9 cellular contexts compared by ENCODE assay signal in the genomic region with DNA sequence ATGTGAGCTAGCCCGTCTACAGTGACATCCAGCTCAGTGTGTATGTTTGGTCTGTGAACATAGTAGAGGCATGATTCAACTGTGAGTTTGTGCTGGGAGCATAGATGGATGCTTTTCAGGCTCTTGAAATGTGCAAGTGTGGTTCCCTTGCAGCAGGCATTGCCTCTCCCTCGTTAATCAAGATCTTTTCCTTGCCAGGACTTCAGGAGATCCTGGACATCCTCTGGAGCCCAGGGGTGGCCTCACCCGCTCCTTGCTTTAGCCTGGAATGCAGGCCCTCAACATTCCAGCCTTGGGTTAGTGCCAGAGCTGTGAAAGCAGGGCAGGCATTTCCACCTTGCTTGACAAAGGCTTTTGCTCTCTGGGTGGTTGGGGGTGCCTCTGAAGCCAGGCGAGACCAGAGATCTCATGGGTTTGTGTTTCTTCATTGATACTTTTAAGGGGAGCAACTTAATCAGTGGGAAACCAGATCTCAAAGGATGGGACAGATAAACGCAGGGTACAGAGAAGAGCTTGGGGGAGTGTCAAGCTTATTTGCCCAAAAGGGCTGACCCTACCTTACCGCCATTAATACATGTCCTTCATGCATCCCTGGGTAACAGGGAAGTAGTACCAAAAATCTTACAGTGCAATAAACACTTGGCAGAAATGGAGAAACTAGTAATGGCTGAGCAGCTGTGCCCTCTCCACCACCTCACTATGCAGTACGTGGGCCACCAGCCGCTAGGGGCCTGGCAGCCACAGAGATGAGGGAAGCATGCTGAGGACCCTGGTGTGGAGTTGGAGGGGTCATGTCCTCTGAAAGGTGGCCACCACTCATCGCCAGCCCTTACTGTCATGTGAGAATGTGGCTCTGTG.
DNase-seq lines count a peak whose midpoint lies in the region; ATAC-seq, FAIRE-seq and TF ChIP-seq lines count a peak whose summit lies in the region.
"Had no signal": no experiment of that assay in that cellular context is flagged by ENCODE, and none has a peak within 500 bp of the region (broad histone marks: within the 10 kb centered on the region; RNA-seq: fewer than 3 reads in every experiment).

No MANE protein-coding gene starts in this region.

- H3K56ac ChIP-seq in H1 (replicated peaks; ENCODE audit: insufficient read length, low read depth, low read length) = no peak overlapping the region

- H4K20me1 ChIP-seq in H1 (replicated peaks in 1 of 2; ENCODE audit: control insufficient read depth in 1 of 2, insufficient read depth in 2 of 2, low read length in 2 of 2) (peaks cover 1 to 2% of the 10 kb centered on the region in 2 experiments), osteoblast (ENCODE audit: insufficient read depth, low read length) (peaks cover 19% of the 10 kb centered on the region)

- H3K4me2 ChIP-seq in H1 (ENCODE audit: insufficient read depth in 1 of 2, low read depth in 2 of 2, low read length in 2 of 2) = peak overlapping the region; percentile 24 to 52
- H3K4me2 ChIP-seq in osteoblast (ENCODE audit: insufficient read depth, low read length) = peak overlapping the region; percentile 8

- peaks cover 4 to 27% (median 21%) of the 10 kb centered on the region in 4 experiments for H3K4me1 ChIP-seq in H1 (replicated peaks in 1 of 4; ENCODE audit: control insufficient read depth in 3 of 4, insufficient read depth in 4 of 4, low read length in 3 of 4)
- H3K4me1 ChIP-seq in osteoblast (ENCODE audit: insufficient read depth, low read length) = peaks cover 28% of the 10 kb centered on the region
- H3K4me1 ChIP-seq in gastrocnemius medialis = no peaks in the 10 kb centered on the region

- H4K91ac ChIP-seq in H1 (replicated peaks; ENCODE audit: insufficient read length, low read length) = no peak overlapping the region

- H2BK5ac ChIP-seq in H1 (ENCODE audit: low read depth, low read length) = peak overlapping the region; percentile 64; the same call in 1 of the 2 replicates

- no peak overlapping the region for H3K9ac ChIP-seq in H1 (replicated peaks in 1 of 4; ENCODE audit: extremely low read depth in 1 of 4, low read depth in 3 of 4, low read length in 3 of 4)

- no peak overlapping the region for H2BK120ac ChIP-seq in H1 (replicated peaks; ENCODE audit: low read depth, low read length)

- H2BK15ac ChIP-seq in H1 (ENCODE audit: low read length) = no peak overlapping the region

- H3K14ac ChIP-seq in H1 (ENCODE audit: insufficient read length) = no peak overlapping the region

- DNase-seq in ELF-1 (ENCODE audit: low read depth, low spot score) = peak; percentile 79
- peak; percentile 55 for DNase-seq in MG63
- peak; percentile 53 to 57 for DNase-seq in H1 (ENCODE audit: low read depth in 1 of 2, low spot score in 2 of 2)
- DNase-seq in osteoblast (ENCODE audit: insufficient read length, low spot score, missing footprints) = peak; percentile 81
- DNase-seq in activated gamma-delta T cell treated with Interleukin-2 at 50 U/mL for 16 hours = no peak
- DNase-seq in gastrocnemius medialis = no peak
- DNase-seq in OCI-M2 (lab: John Stamatoyannopoulos, UW; ENCODE audit: unreplicated experiment) = no peak
- DNase-seq: activated CD4-positive, alpha-beta T cell treated with anti-CD3 and anti-CD28 coated beads for 4 hours; stimulated activated CD4-positive, alpha-beta T cell treated with anti-CD3 and anti-CD28 coated beads, Interleukin-1b, Interleukin-23, amount 100 ng/mL, for 48 hours had no signal

- H3K79me1 ChIP-seq in H1 (ENCODE audit: low read depth, low read length) = no peaks in the 10 kb centered on the region

- TF ChIP-seq POLR2A in H1 (IDR thresholded peaks at IDR 0.05; ENCODE audit: control extremely low read depth in 1 of 2, low read depth in 2 of 2, low read length in 2 of 2) (no peak), gastrocnemius medialis (IDR thresholded peaks at IDR 0.05) (no peak)

- no peak for ATAC-seq in gastrocnemius medialis

- H2BK12ac ChIP-seq in H1 (ENCODE audit: low read depth, low read length) = peak overlapping the region; percentile 72; the same call in 1 of the 2 replicates

- H3K23ac ChIP-seq in H1 (ENCODE audit: insufficient read length) = no peak overlapping the region

- H2AFZ ChIP-seq in H1 (ENCODE audit: low read length) (no peak overlapping the region), osteoblast (ENCODE audit: low read length) (no peak overlapping the region)

- POLR2A ChIA-PET in H1 (lab: Charles Lee; ENCODE audit: partially characterized antibody) = interaction anchor here (0.9 to 1.4 kb wide), 3 partner anchors 9 to 73 kb away, joined by 3 to 4 read pairs (median 3); no protein-coding TSS in a partner anchor

- H4K5ac ChIP-seq in H1 (ENCODE audit: insufficient read length, low read depth, low read length) = no peak overlapping the region

- no peaks in the 10 kb centered on the region for H3K9me3 ChIP-seq in MG63
- no peaks in the 10 kb centered on the region for H3K9me3 ChIP-seq in H1 (ENCODE audit: insufficient read depth in 2 of 2, low read depth in 1 of 2, low read length in 1 of 2)
- no peaks in the 10 kb centered on the region for H3K9me3 ChIP-seq in osteoblast (ENCODE audit: low read depth, low read length)
- H3K9me3 ChIP-seq in gastrocnemius medialis = no peaks in the 10 kb centered on the region

- 74% methylated on average over 9 of the region's 9 CpGs; no CpG with 5 or more reads in 1 of the 2 experiments for WGBS in H1 (ENCODE audit: extremely low coverage in 1 of 2, insufficient coverage in 1 of 2, insufficient read length in 1 of 2, insufficient replicate concordance in 2 of 2, low coverage in 1 of 2, low lambda C conversion rate in 2 of 2, missing lambda C conversion rate in 1 of 2), 2 experiments

- peak in 1 of 2 experiments; percentile 28; a peak in 1 of 3 replicates for TF ChIP-seq EP300 in H1 (IDR thresholded peaks at IDR 0.05; ENCODE audit: borderline replicate concordance in 1 of 2, low read depth in 2 of 2, low read length in 2 of 2)

- H3K18ac ChIP-seq in H1 (ENCODE audit: extremely low read depth, low read length) = peak overlapping the region; percentile 13; the same call in 1 of the 2 replicates

- no peak overlapping the region for H4K8ac ChIP-seq in H1 (ENCODE audit: extremely low read depth, insufficient read depth, low read length)

- peak overlapping the region; percentile 65 for H3K27ac ChIP-seq in H1 (ENCODE audit: low read depth, low read length)
- peak overlapping the region; percentile 32 for H3K27ac ChIP-seq in osteoblast (ENCODE audit: low read depth, low read length)
- no peak overlapping the region for H3K27ac ChIP-seq in gastrocnemius medialis

- H3K79me2 ChIP-seq in H1 (ENCODE audit: control insufficient read depth in 1 of 2, insufficient read depth in 2 of 2, low read length in 2 of 2) (peaks cover 0 to 2% of the 10 kb centered on the region in 2 experiments; a peak in 1 of 4 replicates), osteoblast (ENCODE audit: insufficient read depth, low read length) (peaks cover 81% of the 10 kb centered on the region)

- peak in 1 of 3 experiments; percentile 19; a peak in 1 of 4 replicates for TF ChIP-seq CTCF in H1 (IDR thresholded peaks at IDR 0.05; ENCODE audit: control extremely low read depth in 1 of 3, insufficient read depth in 1 of 3, low read depth in 1 of 3, low read length in 3 of 3)
- TF ChIP-seq CTCF in osteoblast (IDR thresholded peaks at IDR 0.05; ENCODE audit: extremely low read depth, low read depth, low read length) = no peak
- TF ChIP-seq CTCF in gastrocnemius medialis (IDR thresholded peaks at IDR 0.05 in 4 of 5, conservative IDR thresholded peaks at IDR 0.05 in 1 of 5) = no peak

- in situ Hi-C loops in gastrocnemius medialis (cut with MboI; ENCODE audit: low sequenced_read_pairs in 4 of 4) = loop anchor here in 1 of 4 donors (10.0 kb wide), 1 partner anchor 62 kb away; no protein-coding TSS in a partner anchor

- H2AK5ac ChIP-seq in H1 (ENCODE audit: low read depth, low read length) = peak overlapping the region; percentile 96

- H3K36me3 ChIP-seq in MG63 (peaks cover 3% of the 10 kb centered on the region), H1 (ENCODE audit: control insufficient read depth in 2 of 4, insufficient read depth in 4 of 4, low read length in 3 of 4) (no peaks in the 10 kb centered on the region), osteoblast (ENCODE audit: insufficient read depth, low read length) (no peaks in the 10 kb centered on the region), gastrocnemius medialis (no peaks in the 10 kb centered on the region)

- no peak for FAIRE-seq in H1 (lab: Jason Lieb, UNC)

- H3K23me2 ChIP-seq in H1 (ENCODE audit: low read depth, low read length) = no peaks in the 10 kb centered on the region; the same call in 1 of the 2 replicates

- intact Hi-C loops in gastrocnemius medialis (cut with DNase I; ENCODE audit: low total_unique reads) = no loop called here

- peak overlapping the region; percentile 88; the same call in 1 of the 2 replicates for H2BK20ac ChIP-seq in H1 (ENCODE audit: low read length)

- no peak overlapping the region for H3K4me3 ChIP-seq in MG63
- H3K4me3 ChIP-seq in H1 (ENCODE audit: extremely low read depth in 1 of 4, insufficient read depth in 2 of 4, low read depth in 3 of 4, low read length in 4 of 4) = no peak overlapping the region; a peak in 1 of 8 replicates
- H3K4me3 ChIP-seq in osteoblast (ENCODE audit: insufficient read depth, low read length) = no peak overlapping the region
- no peak overlapping the region for H3K4me3 ChIP-seq in gastrocnemius medialis

- H3K27me3 ChIP-seq in MG63 (no peaks in the 10 kb centered on the region), H1 (replicated peaks in 1 of 4; ENCODE audit: control insufficient read depth in 3 of 4, extremely low read depth in 1 of 4, insufficient read depth in 3 of 4, low read length in 3 of 4) (no peaks in the 10 kb centered on the region), osteoblast (ENCODE audit: insufficient read depth, low read length) (no peaks in the 10 kb centered on the region), gastrocnemius medialis (no peaks in the 10 kb centered on the region)

- no peak overlapping the region for H3K4ac ChIP-seq in H1 (replicated peaks; ENCODE audit: insufficient read length, low read depth, low read length)

- CTCF ChIA-PET in H1 (lab: Charles Lee; ENCODE audit: partially characterized antibody) = interaction anchor here (0.6 to 1.3 kb wide), 8 partner anchors 16 to 228 kb away, joined by 3 read pairs; no protein-coding TSS in a partner anchor

- peak in 1 of 2 experiments; percentile 16; a peak in 1 of 4 replicates for TF ChIP-seq RAD21 in H1 (IDR thresholded peaks at IDR 0.05 in 1 of 2, conservative IDR thresholded peaks at IDR 0.05 in 1 of 2; ENCODE audit: low read depth in 2 of 2, low read length in 2 of 2)

TF ChIP-seq in H1, 55 proteins besides CTCF, POLR2A, EP300 and RAD21 (continues in another document):
- TF ChIP-seq YY1 (IDR thresholded peaks at IDR 0.05; ENCODE audit: low read depth, low read length) = peak; percentile 77; the same call in 1 of the 2 replicates
- no peak for TF ChIP-seq SP4 (IDR thresholded peaks at IDR 0.05; ENCODE audit: low read length)
- peak; percentile 91 for TF ChIP-seq SP1 (IDR thresholded peaks at IDR 0.05; ENCODE audit: low read depth, low read length)

Comparison
In these comparisons a context has a peak if more than half of its experiments do, and no peak if none do; other contexts are left out.
1. DNase-seq: peak in ELF-1 (single experiment), MG63 (single experiment), H1 (2 of 2) and osteoblast (single experiment); none in activated gamma-delta T cell treated with Interleukin-2 at 50 U/mL for 16 hours (single experiment), gastrocnemius medialis (0 of 2) and OCI-M2 (single experiment).
2. H3K27ac ChIP-seq: peak in H1 (single experiment) and osteoblast (single experiment); none in gastrocnemius medialis (0 of 4).